In genomic region chr2:38121481-38121880, GRCh38 we compare ENCODE assay signal across 14 cellular contexts.
"Had no signal": no experiment of that assay in that cellular context is flagged by ENCODE, and none has a peak within 500 bp of the region (broad histone marks: within the 10 kb centered on the region; RNA-seq: fewer than 3 reads in every experiment).

No MANE protein-coding gene starts in this region.

- H3K27ac ChIP-seq: tibial artery had no signal

- DNase-seq: dorsolateral prefrontal cortex; effector CD8-positive, alpha-beta T cell; gastrocnemius medialis; left ventricle myocardium superior; mesendoderm; naive thymus-derived CD4-positive, alpha-beta T cell; posterior cingulate gyrus; small intestine; stimulated activated CD4-positive, alpha-beta T cell treated with anti-CD3 and anti-CD28 coated beads, Interleukin-4, amount 100 ng/mL, for 1 hour; tibial artery had no signal

- H3K36me3 ChIP-seq: gastrocnemius medialis, tibial artery had no signal

- FAIRE-seq: endometrium, keratinocyte, small intestine had no signal

- H3K4me3 ChIP-seq: coronary artery, dorsolateral prefrontal cortex, gastrocnemius medialis, lung, tibial artery had no signal

- H3K27me3 ChIP-seq: dorsolateral prefrontal cortex, gastrocnemius medialis, tibial artery had no signal

- H3K9me3 ChIP-seq: gastrocnemius medialis, tibial artery had no signal
